ENCODE assay signal across 21 cellular contexts in genomic region chr1:26946270-26946669, GRCh38. TPM values are rescaled to one million over a fixed set of nuclear protein-coding genes. Genes with fewer than 3 reads are reported as not detected.
DNase-seq lines count a peak whose midpoint lies in the region; ATAC-seq, FAIRE-seq and TF ChIP-seq lines count a peak whose summit lies in the region.
"Had no signal": no experiment of that assay in that cellular context is flagged by ENCODE, and none has a peak within 500 bp of the region (broad histone marks: within the 10 kb centered on the region; RNA-seq: fewer than 3 reads in every experiment).

No MANE protein-coding gene starts in this region.

- ATAC-seq in Right ventricle myocardium superior (ENCODE audit: poor library complexity) = peak; percentile 13
- ATAC-seq in HepG2 = no peak
- ATAC-seq in GM18868 (IDR thresholded peaks at IDR 0.05; ENCODE audit: unreplicated experiment) = no peak
- ATAC-seq: Panc1 had no signal

- H3K36me3 ChIP-seq in HepG2 (replicated peaks in 1 of 2; ENCODE audit: control insufficient read depth in 1 of 2, insufficient read depth in 2 of 2, low read length in 2 of 2) = peaks cover 22 to 37% of the 10 kb centered on the region in 2 experiments

- H3K4me1 Mint-ChIP-seq in osteocyte (ENCODE audit: unreplicated experiment) = no peaks in the 10 kb centered on the region
- H3K4me1 Mint-ChIP-seq: CD14-positive monocyte had no signal

- H3K4me1 ChIP-seq in HepG2 (ENCODE audit: insufficient read depth, low read length) = peaks cover 88% of the 10 kb centered on the region

- no peak overlapping the region; the same call in 1 of the 2 replicates for H3K4me2 ChIP-seq in HepG2 (ENCODE audit: low read depth, low read length)

- intact Hi-C loops in Right ventricle myocardium superior (cut with DNase I) (no loop called here), HepG2 (cut with micrococcal nuclease; ENCODE audit: unreplicated experiment) (no loop called here), posterior vena cava (cut with DNase I) (no loop called here)

- TF ChIP-seq CTCF in HepG2 (CRISPR knock-in tag; IDR thresholded peaks at IDR 0.05) = no peak
- TF ChIP-seq CTCF in osteocyte (IDR thresholded peaks at IDR 0.05) = no peak

- H3K4me3 Mint-ChIP-seq in osteocyte (ENCODE audit: unreplicated experiment) = no peak overlapping the region
- H3K4me3 Mint-ChIP-seq: CD14-positive monocyte had no signal

- no peak overlapping the region for H3K27ac Mint-ChIP-seq in osteocyte (ENCODE audit: unreplicated experiment)

- H2AFZ ChIP-seq in HepG2 (ENCODE audit: low read length) = no peak overlapping the region

- FAIRE-seq in HepG2 (lab: Jason Lieb, UNC) = peak; percentile 12
- FAIRE-seq: H54 had no signal

- no peak for TF ChIP-seq EP300 in Ishikawa (IDR thresholded peaks at IDR 0.05; ENCODE audit: borderline replicate concordance)
- TF ChIP-seq EP300 in HepG2 (IDR thresholded peaks at IDR 0.05; ENCODE audit: low read depth in 2 of 2, low read length in 2 of 2) = no peak
- no peak for TF ChIP-seq EP300 in HepG2 (CRISPR knock-in tag; IDR thresholded peaks at IDR 0.05; ENCODE audit: borderline replicate concordance)

- TF ChIP-seq RAD21 in Ishikawa (IDR thresholded peaks at IDR 0.05; ENCODE audit: low read depth) (no peak), HepG2 (CRISPR knock-in tag; IDR thresholded peaks at IDR 0.05) (no peak)

- no peak overlapping the region for H3K4me3 ChIP-seq in HepG2 (replicated peaks in 1 of 3; ENCODE audit: insufficient read depth in 1 of 3, low read depth in 2 of 3, low read length in 3 of 3)

- no peaks in the 10 kb centered on the region for H4K20me1 ChIP-seq in HepG2 (ENCODE audit: insufficient read depth, low read length)

- no TSS peak for BruUV-seq in HepG2 (replicated peaks; lab: Mats Ljungman, UMichigan)

- H3K9ac ChIP-seq in HepG2 (ENCODE audit: insufficient read depth, low read depth, low read length) = no peak overlapping the region

- DNase-seq in Right ventricle myocardium superior (no peak), HepG2 (ENCODE audit: low spot score) (no peak), posterior vena cava (ENCODE audit: low spot score) (peak; percentile 34), D341Med (ENCODE audit: low spot score) (no peak), osteocyte (ENCODE audit: extremely low spot score, unreplicated experiment) (no peak)
- no peak for DNase-seq in stimulated activated CD4-positive, alpha-beta T cell treated with anti-CD3 and anti-CD28 coated beads, Interleukin-2, amount 100 ng/mL, for 24 hours
- DNase-seq: DMS53, Karpas-422, MM.1S, NCI-H1417 treated with DMSO at 0.1 percent for 48 hours, NCI-H2029, NCI-H2171 treated with DMSO at 0.1 percent for 48 hours, NCI-H510A, NCI-H82 had no signal

- H3K9me3 ChIP-seq in HepG2 (ENCODE audit: low read length) = no peaks in the 10 kb centered on the region
- H3K9me3 ChIP-seq: Caco-2 had no signal

- no peaks in the 10 kb centered on the region for H3K79me2 ChIP-seq in HepG2 (ENCODE audit: insufficient read depth, low read length)

- in situ Hi-C loops in HepG2 (cut with HindIII; ENCODE audit: extremely low pct_ligation_motif_present, low pct_unique_long_range_greater_than_20kb) = no loop called here

- POLR2A ChIA-PET in HepG2 (lab: Yijun Ruan, JAX) = interaction anchor here (1.0 to 12.9 kb wide), 12 partner anchors 8 to 56 kb away, joined by 3 to 371 read pairs (median 8); partner anchors contain the start of genes GPATCH3, GPN2, KDF1 and NR0B2

- peaks cover 30% of the 10 kb centered on the region for H3K36me3 Mint-ChIP-seq in osteocyte (ENCODE audit: unreplicated experiment)

- no peaks in the 10 kb centered on the region for H3K9me3 Mint-ChIP-seq in osteocyte (ENCODE audit: unreplicated experiment)
- H3K9me3 Mint-ChIP-seq: CD14-positive monocyte had no signal

- CTCF ChIA-PET in HepG2 (lab: Yijun Ruan, JAX; ENCODE audit: low intra/inter-chr PET ratio, low total read pairs) = no interaction called here

- H3K27me3 Mint-ChIP-seq in osteocyte (ENCODE audit: unreplicated experiment) = no peaks in the 10 kb centered on the region

- no peak for TF ChIP-seq POLR2A in HepG2 (IDR thresholded peaks at IDR 0.05; ENCODE audit: insufficient read depth in 1 of 2, low read depth in 2 of 2, low read length in 2 of 2)

- peak overlapping the region; percentile 63 for H3K27ac ChIP-seq in HepG2 (ENCODE audit: extremely low read length, insufficient read depth, low read length)

- WGBS in HepG2 (ENCODE audit: low lambda C conversion rate) = 54% methylated on average over 4 of the region's 4 CpGs

- H3K27me3 ChIP-seq in HepG2 (ENCODE audit: control insufficient read depth in 1 of 2, insufficient read depth in 2 of 2, low read length in 2 of 2) = no peaks in the 10 kb centered on the region

RNA-seq across cellular contexts. Expression of gene KDF1, which starts 14.0 kb away (rescaled TPM):
- 0.35 TPM for total RNA-seq in Right ventricle myocardium superior
- 1.9 and 2.4 TPM in 2 replicates for total RNA-seq in HepG2 (2016; rRNA removed; fragmentation: Illumina TruSeq; extraction: Trizol)
- total RNA-seq in HepG2 (2016; cell fraction: cytosol; rRNA removed; fragmentation: Illumina TruSeq; extraction: Trizol; ENCODE audit: low read depth) = 0.61 and 1.1 TPM in 2 replicates
- 1.6 and 2.1 TPM in 2 replicates for total RNA-seq in HepG2 (2016; cell fraction: insoluble cytoplasmic fraction; rRNA removed; fragmentation: Illumina TruSeq; extraction: Trizol)
- total RNA-seq in HepG2 (2016; cell fraction: membrane; rRNA removed; fragmentation: Illumina TruSeq; extraction: Trizol) = 2.0 and 2.1 TPM in 2 replicates
- 0.75 and 1.1 TPM in 2 replicates for total RNA-seq in HepG2 (2016; cell fraction: nucleus; rRNA removed; fragmentation: Illumina TruSeq; extraction: Trizol)
- polyA plus RNA-seq in HepG2 (2011; rRNA removed) = 4.9 and 7.4 TPM in 2 replicates
- polyA plus RNA-seq in HepG2 (2011; cell fraction: cytosol; rRNA removed) = 4.3 and 6.8 TPM in 2 replicates
- 5.9 and 7.2 TPM in 2 replicates for polyA plus RNA-seq in HepG2 (2011; cell fraction: nucleus; rRNA removed)
- 4.8 and 6.0 TPM in 2 replicates for polyA plus RNA-seq in HepG2 (2012)
- polyA plus RNA-seq in HepG2 (2016; cell fraction: cytosol; fragmentation: Illumina TruSeq; extraction: Trizol; ENCODE audit: low read depth) = 0.87 and 0.94 TPM in 2 replicates
- 2.0 and 2.7 TPM in 2 replicates for polyA plus RNA-seq in HepG2 (2016; cell fraction: insoluble cytoplasmic fraction; fragmentation: Illumina TruSeq; extraction: Trizol; ENCODE audit: low read depth)
- polyA plus RNA-seq in HepG2 (2016; cell fraction: membrane; fragmentation: Illumina TruSeq; extraction: Trizol; ENCODE audit: low read depth) = 1.6 and 2.0 TPM in 2 replicates
- 2.9 and 3.3 TPM in 2 replicates for polyA plus RNA-seq in HepG2 (2016; cell fraction: nucleus; fragmentation: Illumina TruSeq; extraction: Trizol; ENCODE audit: insufficient read depth, low read depth)
- 12.8 TPM in 1 of 2 replicates, not detected in the other for polyA minus RNA-seq in HepG2 (2011; rRNA and poly(A)+ RNA removed; ENCODE audit: low replicate concordance)
- polyA minus RNA-seq in HepG2 (2011; cell fraction: cytosol; rRNA and poly(A)+ RNA removed) = 4.2 and 4.4 TPM in 2 replicates
- 1.3 and 2.0 TPM in 2 replicates for polyA minus RNA-seq in HepG2 (2011; cell fraction: nucleus; rRNA and poly(A)+ RNA removed)
- total RNA-seq in posterior vena cava = not detected
- total RNA-seq in osteocyte = not detected in 2 replicates
- total RNA-seq: A673 had no signal
- polyA plus RNA-seq: CD14-positive monocyte had no signal

RNA-seq across cellular contexts. Expression of gene NUDC, which starts 24.7 kb away (rescaled TPM):
- total RNA-seq in Right ventricle myocardium superior = 78.1 TPM
- 104 and 126 TPM in 2 replicates for total RNA-seq in HepG2 (2016; rRNA removed; fragmentation: Illumina TruSeq; extraction: Trizol)
- total RNA-seq in HepG2 (2016; cell fraction: cytosol; rRNA removed; fragmentation: Illumina TruSeq; extraction: Trizol; ENCODE audit: low read depth) = 35.7 TPM in 2 replicates
- total RNA-seq in HepG2 (2016; cell fraction: insoluble cytoplasmic fraction; rRNA removed; fragmentation: Illumina TruSeq; extraction: Trizol) = 105 and 106 TPM in 2 replicates
- 36.4 and 37.7 TPM in 2 replicates for total RNA-seq in HepG2 (2016; cell fraction: membrane; rRNA removed; fragmentation: Illumina TruSeq; extraction: Trizol)
- 45.3 and 49.3 TPM in 2 replicates for total RNA-seq in HepG2 (2016; cell fraction: nucleus; rRNA removed; fragmentation: Illumina TruSeq; extraction: Trizol)
- polyA plus RNA-seq in HepG2 (2011; rRNA removed) = 34.7 and 41.0 TPM in 2 replicates
- polyA plus RNA-seq in HepG2 (2011; cell fraction: cytosol; rRNA removed) = 35.9 and 39.4 TPM in 2 replicates
- 28.6 and 31.4 TPM in 2 replicates for polyA plus RNA-seq in HepG2 (2011; cell fraction: nucleus; rRNA removed)
- 88.2 and 90.3 TPM in 2 replicates for polyA plus RNA-seq in HepG2 (2012)
- polyA plus RNA-seq in HepG2 (2016; cell fraction: cytosol; fragmentation: Illumina TruSeq; extraction: Trizol; ENCODE audit: low read depth) = 25.8 and 26.9 TPM in 2 replicates
- 192 and 219 TPM in 2 replicates for polyA plus RNA-seq in HepG2 (2016; cell fraction: insoluble cytoplasmic fraction; fragmentation: Illumina TruSeq; extraction: Trizol; ENCODE audit: low read depth)
- polyA plus RNA-seq in HepG2 (2016; cell fraction: membrane; fragmentation: Illumina TruSeq; extraction: Trizol; ENCODE audit: low read depth) = 34.2 and 35.5 TPM in 2 replicates
- 129 and 135 TPM in 2 replicates for polyA plus RNA-seq in HepG2 (2016; cell fraction: nucleus; fragmentation: Illumina TruSeq; extraction: Trizol; ENCODE audit: insufficient read depth, low read depth)
- 24.1 and 33.6 TPM in 2 replicates for polyA minus RNA-seq in HepG2 (2011; rRNA and poly(A)+ RNA removed; ENCODE audit: low replicate concordance)
- 34.1 and 35.1 TPM in 2 replicates for polyA minus RNA-seq in HepG2 (2011; cell fraction: cytosol; rRNA and poly(A)+ RNA removed)
- 20.3 and 24.9 TPM in 2 replicates for polyA minus RNA-seq in HepG2 (2011; cell fraction: nucleus; rRNA and poly(A)+ RNA removed)
- total RNA-seq in posterior vena cava = 10 to 100 TPM; 43.0 to 48.4 TPM
- total RNA-seq in osteocyte = 51.0 and 54.3 TPM in 2 replicates

RNA-seq across cellular contexts. Expression of gene NR0B2, which starts 32.5 kb away (rescaled TPM):
- total RNA-seq in Right ventricle myocardium superior = 5.1 TPM
- 71.6 and 72.5 TPM in 2 replicates for total RNA-seq in HepG2 (2016; rRNA removed; fragmentation: Illumina TruSeq; extraction: Trizol)
- 32.2 and 34.7 TPM in 2 replicates for total RNA-seq in HepG2 (2016; cell fraction: cytosol; rRNA removed; fragmentation: Illumina TruSeq; extraction: Trizol; ENCODE audit: low read depth)
- 72.9 and 77.8 TPM in 2 replicates for total RNA-seq in HepG2 (2016; cell fraction: insoluble cytoplasmic fraction; rRNA removed; fragmentation: Illumina TruSeq; extraction: Trizol)
- 42.2 and 44.8 TPM in 2 replicates for total RNA-seq in HepG2 (2016; cell fraction: membrane; rRNA removed; fragmentation: Illumina TruSeq; extraction: Trizol)
- total RNA-seq in HepG2 (2016; cell fraction: nucleus; rRNA removed; fragmentation: Illumina TruSeq; extraction: Trizol) = 49.1 and 51.4 TPM in 2 replicates
- 133 and 203 TPM in 2 replicates for polyA plus RNA-seq in HepG2 (2011; rRNA removed)
- 120 and 167 TPM in 2 replicates for polyA plus RNA-seq in HepG2 (2011; cell fraction: cytosol; rRNA removed)
- polyA plus RNA-seq in HepG2 (2011; cell fraction: nucleus; rRNA removed) = 160 and 185 TPM in 2 replicates
- polyA plus RNA-seq in HepG2 (2012) = 94.7 and 125 TPM in 2 replicates
- polyA plus RNA-seq in HepG2 (2016; cell fraction: cytosol; fragmentation: Illumina TruSeq; extraction: Trizol; ENCODE audit: low read depth) = 14.5 and 14.6 TPM in 2 replicates
- polyA plus RNA-seq in HepG2 (2016; cell fraction: insoluble cytoplasmic fraction; fragmentation: Illumina TruSeq; extraction: Trizol; ENCODE audit: low read depth) = 86.2 and 93.6 TPM in 2 replicates
- 17.4 and 19.6 TPM in 2 replicates for polyA plus RNA-seq in HepG2 (2016; cell fraction: membrane; fragmentation: Illumina TruSeq; extraction: Trizol; ENCODE audit: low read depth)
- polyA plus RNA-seq in HepG2 (2016; cell fraction: nucleus; fragmentation: Illumina TruSeq; extraction: Trizol; ENCODE audit: insufficient read depth, low read depth) = 81.0 and 96.9 TPM in 2 replicates
- polyA minus RNA-seq in HepG2 (2011; rRNA and poly(A)+ RNA removed; ENCODE audit: low replicate concordance) = 0.21 and 413 TPM in 2 replicates
- 175 and 182 TPM in 2 replicates for polyA minus RNA-seq in HepG2 (2011; cell fraction: cytosol; rRNA and poly(A)+ RNA removed)
- 42.6 and 49.5 TPM in 2 replicates for polyA minus RNA-seq in HepG2 (2011; cell fraction: nucleus; rRNA and poly(A)+ RNA removed)
- total RNA-seq in posterior vena cava = not detected
- total RNA-seq in osteocyte = not detected in 2 replicates
- total RNA-seq: A673 had no signal
- polyA plus RNA-seq: CD14-positive monocyte had no signal

RNA-seq across cellular contexts. Expression of gene GPATCH3, which starts 46.0 kb away (rescaled TPM):
- total RNA-seq in Right ventricle myocardium superior (10.4 TPM), HepG2 (2016; rRNA removed; fragmentation: Illumina TruSeq; extraction: Trizol) (11.0 and 12.5 TPM in 2 replicates), posterior vena cava (1 to 10 TPM; 7.1 to 9.2 TPM), osteocyte (19.9 and 20.4 TPM in 2 replicates)
- 1.6 and 3.3 TPM in 2 replicates for total RNA-seq in HepG2 (2016; cell fraction: cytosol; rRNA removed; fragmentation: Illumina TruSeq; extraction: Trizol; ENCODE audit: low read depth)
- 11.4 and 14.1 TPM in 2 replicates for total RNA-seq in HepG2 (2016; cell fraction: insoluble cytoplasmic fraction; rRNA removed; fragmentation: Illumina TruSeq; extraction: Trizol)
- 8.6 and 9.5 TPM in 2 replicates for total RNA-seq in HepG2 (2016; cell fraction: membrane; rRNA removed; fragmentation: Illumina TruSeq; extraction: Trizol)
- total RNA-seq in HepG2 (2016; cell fraction: nucleus; rRNA removed; fragmentation: Illumina TruSeq; extraction: Trizol) = 9.7 and 10.0 TPM in 2 replicates
- 6.8 and 8.3 TPM in 2 replicates for polyA plus RNA-seq in HepG2 (2011; rRNA removed)
- 5.6 TPM in 2 replicates for polyA plus RNA-seq in HepG2 (2011; cell fraction: cytosol; rRNA removed)
- 12.9 and 16.4 TPM in 2 replicates for polyA plus RNA-seq in HepG2 (2011; cell fraction: nucleus; rRNA removed)
- polyA plus RNA-seq in HepG2 (2012) = 7.4 and 8.5 TPM in 2 replicates
- 3.5 and 4.5 TPM in 2 replicates for polyA plus RNA-seq in HepG2 (2016; cell fraction: cytosol; fragmentation: Illumina TruSeq; extraction: Trizol; ENCODE audit: low read depth)
- polyA plus RNA-seq in HepG2 (2016; cell fraction: insoluble cytoplasmic fraction; fragmentation: Illumina TruSeq; extraction: Trizol; ENCODE audit: low read depth) = 12.3 and 14.3 TPM in 2 replicates
- 6.7 and 7.6 TPM in 2 replicates for polyA plus RNA-seq in HepG2 (2016; cell fraction: membrane; fragmentation: Illumina TruSeq; extraction: Trizol; ENCODE audit: low read depth)
- 18.7 and 22.1 TPM in 2 replicates for polyA plus RNA-seq in HepG2 (2016; cell fraction: nucleus; fragmentation: Illumina TruSeq; extraction: Trizol; ENCODE audit: insufficient read depth, low read depth)
- polyA minus RNA-seq in HepG2 (2011; rRNA and poly(A)+ RNA removed; ENCODE audit: low replicate concordance) = 9.9 and 10.4 TPM in 2 replicates
- 4.6 and 4.9 TPM in 2 replicates for polyA minus RNA-seq in HepG2 (2011; cell fraction: cytosol; rRNA and poly(A)+ RNA removed)
- 9.9 and 10.8 TPM in 2 replicates for polyA minus RNA-seq in HepG2 (2011; cell fraction: nucleus; rRNA and poly(A)+ RNA removed)

RNA-seq across cellular contexts. Expression of gene TRNP1, which starts 47.2 kb away (rescaled TPM):
- total RNA-seq in Right ventricle myocardium superior (31.7 TPM), HepG2 (2016; rRNA removed; fragmentation: Illumina TruSeq; extraction: Trizol) (35.6 and 42.0 TPM in 2 replicates), posterior vena cava (10 to 100 TPM; 10.7 to 13.2 TPM), osteocyte (33.7 and 36.3 TPM in 2 replicates)
- 45.9 and 49.6 TPM in 2 replicates for total RNA-seq in HepG2 (2016; cell fraction: cytosol; rRNA removed; fragmentation: Illumina TruSeq; extraction: Trizol; ENCODE audit: low read depth)
- total RNA-seq in HepG2 (2016; cell fraction: insoluble cytoplasmic fraction; rRNA removed; fragmentation: Illumina TruSeq; extraction: Trizol) = 32.9 and 43.5 TPM in 2 replicates
- 78.4 and 79.4 TPM in 2 replicates for total RNA-seq in HepG2 (2016; cell fraction: membrane; rRNA removed; fragmentation: Illumina TruSeq; extraction: Trizol)
- total RNA-seq in HepG2 (2016; cell fraction: nucleus; rRNA removed; fragmentation: Illumina TruSeq; extraction: Trizol) = 20.2 and 26.8 TPM in 2 replicates
- polyA plus RNA-seq in HepG2 (2011; rRNA removed) = 158 and 166 TPM in 2 replicates
- polyA plus RNA-seq in HepG2 (2011; cell fraction: cytosol; rRNA removed) = 196 and 254 TPM in 2 replicates
- 52.2 and 66.1 TPM in 2 replicates for polyA plus RNA-seq in HepG2 (2011; cell fraction: nucleus; rRNA removed)
- 56.7 and 66.7 TPM in 2 replicates for polyA plus RNA-seq in HepG2 (2012)
- polyA plus RNA-seq in HepG2 (2016; cell fraction: cytosol; fragmentation: Illumina TruSeq; extraction: Trizol; ENCODE audit: low read depth) = 79.2 and 85.4 TPM in 2 replicates
- polyA plus RNA-seq in HepG2 (2016; cell fraction: insoluble cytoplasmic fraction; fragmentation: Illumina TruSeq; extraction: Trizol; ENCODE audit: low read depth) = 57.7 and 57.9 TPM in 2 replicates
- 101 and 110 TPM in 2 replicates for polyA plus RNA-seq in HepG2 (2016; cell fraction: membrane; fragmentation: Illumina TruSeq; extraction: Trizol; ENCODE audit: low read depth)
- polyA plus RNA-seq in HepG2 (2016; cell fraction: nucleus; fragmentation: Illumina TruSeq; extraction: Trizol; ENCODE audit: insufficient read depth, low read depth) = 41.5 and 46.3 TPM in 2 replicates
- 0.21 and 97.7 TPM in 2 replicates for polyA minus RNA-seq in HepG2 (2011; rRNA and poly(A)+ RNA removed; ENCODE audit: low replicate concordance)
- polyA minus RNA-seq in HepG2 (2011; cell fraction: cytosol; rRNA and poly(A)+ RNA removed) = 44.5 and 48.8 TPM in 2 replicates
- 41.1 and 55.3 TPM in 2 replicates for polyA minus RNA-seq in HepG2 (2011; cell fraction: nucleus; rRNA and poly(A)+ RNA removed)
